Comparison of ENCODE assay signal across 16 cellular contexts in genomic region chr4:152431287-152431686, GRCh38.
"Had no signal": no experiment of that assay in that cellular context is flagged by ENCODE, and none has a peak within 500 bp of the region (broad histone marks: within the 10 kb centered on the region; RNA-seq: fewer than 3 reads in every experiment).

No MANE protein-coding gene starts in this region.

- H3K9ac ChIP-seq: parathyroid adenoma had no signal

- DNase-seq: activated CD4-positive, alpha-beta memory T cell treated with anti-CD3 and anti-CD28 coated beads for 36 hours; activated CD4-positive, alpha-beta T cell treated with anti-CD3 and anti-CD28 coated beads for 1 hour; activated effector memory CD4-positive, alpha-beta T cell treated with anti-CD3 and anti-CD28 coated beads, Interleukin-2, amount 50 U/mL, for 16 hours; activated T-cell treated with anti-CD3 and anti-CD28 coated beads, Interleukin-2, amount 50 U/mL, for 4 hours; amygdala; brain microvascular endothelial cell; erythroblast; hypothalamus; stomach; T-helper 2 cell had no signal

- H3K4me3 ChIP-seq: stomach, thoracic aorta had no signal

- H3K36me3 ChIP-seq: brain microvascular endothelial cell, stomach, thoracic aorta had no signal

- H3K4me3 Mint-ChIP-seq: activated CD4-positive, alpha-beta memory T cell treated with anti-CD3 and anti-CD28 coated beads for 36 hours; activated T-cell treated with anti-CD3 and anti-CD28 coated beads, Interleukin-2, amount 50 U/mL, for 4 hours; dendritic cell treated with granulocyte-macrophage colony-stimulating factor and Interleukin-4, amounts not matched to agents 40 ng/mL and 50 ng/mL, for 4 days; memory B cell had no signal

- H3K27ac Mint-ChIP-seq: activated CD4-positive, alpha-beta memory T cell treated with anti-CD3 and anti-CD28 coated beads for 36 hours; dendritic cell treated with granulocyte-macrophage colony-stimulating factor and Interleukin-4, amounts not matched to agents 40 ng/mL and 50 ng/mL, for 4 days had no signal

- H3K27me3 ChIP-seq: brain microvascular endothelial cell, stomach had no signal

- H3K9me3 ChIP-seq: stomach, thoracic aorta had no signal

- H3K9me3 Mint-ChIP-seq: activated CD4-positive, alpha-beta memory T cell treated with anti-CD3 and anti-CD28 coated beads for 36 hours; activated naive CD4-positive, alpha-beta T cell treated with anti-CD3 and anti-CD28 coated beads, Interleukin-2, amount 50 U/mL, for 72 hours; activated T-cell treated with anti-CD3 and anti-CD28 coated beads, Interleukin-2, amount 50 U/mL, for 4 hours; dendritic cell treated with granulocyte-macrophage colony-stimulating factor and Interleukin-4, amounts not matched to agents 40 ng/mL and 50 ng/mL, for 4 days; memory B cell had no signal

- ATAC-seq: activated T-cell treated with anti-CD3 and anti-CD28 coated beads, Interleukin-2, amount 50 U/mL, for 4 hours; left lobe of liver had no signal

- H3K27me3 Mint-ChIP-seq: activated CD4-positive, alpha-beta memory T cell treated with anti-CD3 and anti-CD28 coated beads for 36 hours; dendritic cell treated with granulocyte-macrophage colony-stimulating factor and Interleukin-4, amounts not matched to agents 40 ng/mL and 50 ng/mL, for 4 days; memory B cell had no signal

- H3K27ac ChIP-seq: brain microvascular endothelial cell, parathyroid adenoma, stomach, thoracic aorta had no signal
